Comparison of ENCODE assay signal across 1 cellular context in the genomic region with DNA sequence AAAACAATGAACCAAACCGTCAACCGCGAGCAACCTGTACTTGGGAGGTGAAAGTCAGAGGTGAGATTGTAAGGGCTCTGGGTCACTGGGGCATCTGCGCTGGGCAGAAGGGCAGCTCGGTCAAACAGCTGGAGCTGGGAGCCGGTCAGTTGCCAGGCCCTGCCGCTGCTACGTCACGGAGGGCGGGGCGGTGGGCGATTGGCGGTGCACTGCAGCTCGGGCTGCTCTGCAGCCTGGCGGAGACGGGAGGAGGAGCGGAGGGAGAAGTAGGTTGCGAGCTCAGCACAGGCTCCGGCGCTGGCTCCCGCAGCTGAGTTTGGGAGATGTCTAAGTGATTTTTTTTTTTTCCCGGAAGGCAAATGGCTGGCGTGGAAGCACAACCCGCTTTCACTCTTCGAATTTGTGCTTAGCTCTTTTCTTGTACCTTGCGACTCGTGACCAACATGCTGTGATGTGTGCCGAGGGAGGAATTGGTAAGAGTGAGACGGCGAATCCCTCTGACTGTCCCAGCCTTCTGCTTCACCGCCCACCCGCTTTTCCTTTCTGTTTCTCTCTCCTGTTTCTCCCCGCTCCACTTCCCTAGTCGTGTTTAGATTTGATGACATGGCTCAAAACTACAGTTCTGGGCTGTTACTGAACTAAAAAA.
TF ChIP-seq lines count a peak whose summit lies in the region.

A gene (plus strand): TSS at position 229 of the 646 bp plus-strand sequence. CDS start 27,266 bp downstream, outside the sequence.

TF ChIP-seq in HEK293, 187 proteins besides CTCF, POLR2A, EP300 and RAD21 (continued from another document and continues in another):
- no peak for TF ChIP-seq ZNF664 (tag by site-specific recombination; IDR thresholded peaks at IDR 0.05)
- TF ChIP-seq, protein P1, sequence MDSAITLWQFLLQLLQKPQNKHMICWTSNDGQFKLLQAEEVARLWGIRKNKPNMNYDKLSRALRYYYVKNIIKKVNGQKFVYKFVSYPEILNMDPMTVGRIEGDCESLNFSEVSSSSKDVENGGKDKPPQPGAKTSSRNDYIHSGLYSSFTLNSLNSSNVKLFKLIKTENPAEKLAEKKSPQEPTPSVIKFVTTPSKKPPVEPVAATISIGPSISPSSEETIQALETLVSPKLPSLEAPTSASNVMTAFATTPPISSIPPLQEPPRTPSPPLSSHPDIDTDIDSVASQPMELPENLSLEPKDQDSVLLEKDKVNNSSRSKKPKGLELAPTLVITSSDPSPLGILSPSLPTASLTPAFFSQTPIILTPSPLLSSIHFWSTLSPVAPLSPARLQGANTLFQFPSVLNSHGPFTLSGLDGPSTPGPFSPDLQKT (IDR thresholded peaks at IDR 0.05; ENCODE audit: borderline replicate concordance, low read depth, low read length) = no peak
- no peak for TF ChIP-seq ZNF433 (tag by site-specific recombination; IDR thresholded peaks at IDR 0.05; ENCODE audit: low read depth)
- TF ChIP-seq ZNF16 (tag by site-specific recombination; IDR thresholded peaks at IDR 0.05; ENCODE audit: low read depth) = no peak
- no peak for TF ChIP-seq ZNF585B (tag by site-specific recombination; IDR thresholded peaks at IDR 0.05)
- TF ChIP-seq, protein P2, sequence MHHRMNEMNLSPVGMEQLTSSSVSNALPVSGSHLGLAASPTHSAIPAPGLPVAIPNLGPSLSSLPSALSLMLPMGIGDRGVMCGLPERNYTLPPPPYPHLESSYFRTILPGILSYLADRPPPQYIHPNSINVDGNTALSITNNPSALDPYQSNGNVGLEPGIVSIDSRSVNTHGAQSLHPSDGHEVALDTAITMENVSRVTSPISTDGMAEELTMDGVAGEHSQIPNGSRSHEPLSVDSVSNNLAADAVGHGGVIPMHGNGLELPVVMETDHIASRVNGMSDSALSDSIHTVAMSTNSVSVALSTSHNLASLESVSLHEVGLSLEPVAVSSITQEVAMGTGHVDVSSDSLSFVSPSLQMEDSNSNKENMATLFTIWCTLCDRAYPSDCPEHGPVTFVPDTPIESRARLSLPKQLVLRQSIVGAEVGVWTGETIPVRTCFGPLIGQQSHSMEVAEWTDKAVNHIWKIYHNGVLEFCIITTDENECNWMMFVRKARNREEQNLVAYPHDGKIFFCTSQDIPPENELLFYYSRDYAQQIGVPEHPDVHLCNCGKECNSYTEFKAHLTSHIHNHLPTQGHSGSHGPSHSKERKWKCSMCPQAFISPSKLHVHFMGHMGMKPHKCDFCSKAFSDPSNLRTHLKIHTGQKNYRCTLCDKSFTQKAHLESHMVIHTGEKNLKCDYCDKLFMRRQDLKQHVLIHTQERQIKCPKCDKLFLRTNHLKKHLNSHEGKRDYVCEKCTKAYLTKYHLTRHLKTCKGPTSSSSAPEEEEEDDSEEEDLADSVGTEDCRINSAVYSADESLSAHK (tag by site-specific recombination; IDR thresholded peaks at IDR 0.05) = no peak
- TF ChIP-seq, protein P3, sequence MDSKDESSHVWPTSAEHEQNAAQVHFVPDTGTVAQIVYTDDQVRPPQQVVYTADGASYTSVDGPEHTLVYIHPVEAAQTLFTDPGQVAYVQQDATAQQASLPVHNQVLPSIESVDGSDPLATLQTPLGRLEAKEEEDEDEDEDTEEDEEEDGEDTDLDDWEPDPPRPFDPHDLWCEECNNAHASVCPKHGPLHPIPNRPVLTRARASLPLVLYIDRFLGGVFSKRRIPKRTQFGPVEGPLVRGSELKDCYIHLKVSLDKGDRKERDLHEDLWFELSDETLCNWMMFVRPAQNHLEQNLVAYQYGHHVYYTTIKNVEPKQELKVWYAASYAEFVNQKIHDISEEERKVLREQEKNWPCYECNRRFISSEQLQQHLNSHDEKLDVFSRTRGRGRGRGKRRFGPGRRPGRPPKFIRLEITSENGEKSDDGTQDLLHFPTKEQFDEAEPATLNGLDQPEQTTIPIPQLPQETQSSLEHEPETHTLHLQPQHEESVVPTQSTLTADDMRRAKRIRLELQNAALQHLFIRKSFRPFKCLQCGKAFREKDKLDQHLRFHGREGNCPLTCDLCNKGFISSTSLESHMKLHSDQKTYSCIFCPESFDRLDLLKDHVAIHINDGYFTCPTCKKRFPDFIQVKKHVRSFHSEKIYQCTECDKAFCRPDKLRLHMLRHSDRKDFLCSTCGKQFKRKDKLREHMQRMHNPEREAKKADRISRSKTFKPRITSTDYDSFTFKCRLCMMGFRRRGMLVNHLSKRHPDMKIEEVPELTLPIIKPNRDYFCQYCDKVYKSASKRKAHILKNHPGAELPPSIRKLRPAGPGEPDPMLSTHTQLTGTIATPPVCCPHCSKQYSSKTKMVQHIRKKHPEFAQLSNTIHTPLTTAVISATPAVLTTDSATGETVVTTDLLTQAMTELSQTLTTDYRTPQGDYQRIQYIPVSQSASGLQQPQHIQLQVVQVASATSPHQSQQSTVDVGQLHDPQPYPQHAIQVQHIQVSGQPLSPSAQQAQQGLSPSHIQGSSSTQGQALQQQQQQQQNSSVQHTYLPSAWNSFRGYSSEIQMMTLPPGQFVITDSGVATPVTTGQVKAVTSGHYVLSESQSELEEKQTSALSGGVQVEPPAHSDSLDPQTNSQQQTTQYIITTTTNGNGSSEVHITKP (tag by site-specific recombination; IDR thresholded peaks at IDR 0.05) = no peak; the same call in 1 of the 2 replicates
- 0 out of 2 replicates have a peak, but pooled peaks have one; percentile 35 for TF ChIP-seq ZNF394 (tag by site-specific recombination; IDR thresholded peaks at IDR 0.05; ENCODE audit: borderline replicate concordance)
- peak; percentile 47 for TF ChIP-seq ZFHX2 (tag by site-specific recombination; conservative IDR thresholded peaks at IDR 0.05)
- TF ChIP-seq ZNF335 (tag by site-specific recombination; conservative IDR thresholded peaks at IDR 0.05) = peak; percentile 79
- TF ChIP-seq ZNF792 (tag by site-specific recombination; IDR thresholded peaks at IDR 0.05) = no peak
- no peak for TF ChIP-seq KLF10 (tag by site-specific recombination; IDR thresholded peaks at IDR 0.05)
- 0 out of 2 replicates have a peak, but pooled peaks have one; percentile 36 for TF ChIP-seq ZNF24 (tag by site-specific recombination; IDR thresholded peaks at IDR 0.05)
- TF ChIP-seq ZNF501 (tag by site-specific recombination; IDR thresholded peaks at IDR 0.05) = no peak
- TF ChIP-seq, protein P4, sequence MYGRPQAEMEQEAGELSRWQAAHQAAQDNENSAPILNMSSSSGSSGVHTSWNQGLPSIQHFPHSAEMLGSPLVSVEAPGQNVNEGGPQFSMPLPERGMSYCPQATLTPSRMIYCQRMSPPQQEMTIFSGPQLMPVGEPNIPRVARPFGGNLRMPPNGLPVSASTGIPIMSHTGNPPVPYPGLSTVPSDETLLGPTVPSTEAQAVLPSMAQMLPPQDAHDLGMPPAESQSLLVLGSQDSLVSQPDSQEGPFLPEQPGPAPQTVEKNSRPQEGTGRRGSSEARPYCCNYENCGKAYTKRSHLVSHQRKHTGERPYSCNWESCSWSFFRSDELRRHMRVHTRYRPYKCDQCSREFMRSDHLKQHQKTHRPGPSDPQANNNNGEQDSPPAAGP (tag by site-specific recombination; IDR thresholded peaks at IDR 0.05) = 0 out of 2 replicates have a peak, but pooled peaks have one; percentile 40
- TF ChIP-seq, protein P5, sequence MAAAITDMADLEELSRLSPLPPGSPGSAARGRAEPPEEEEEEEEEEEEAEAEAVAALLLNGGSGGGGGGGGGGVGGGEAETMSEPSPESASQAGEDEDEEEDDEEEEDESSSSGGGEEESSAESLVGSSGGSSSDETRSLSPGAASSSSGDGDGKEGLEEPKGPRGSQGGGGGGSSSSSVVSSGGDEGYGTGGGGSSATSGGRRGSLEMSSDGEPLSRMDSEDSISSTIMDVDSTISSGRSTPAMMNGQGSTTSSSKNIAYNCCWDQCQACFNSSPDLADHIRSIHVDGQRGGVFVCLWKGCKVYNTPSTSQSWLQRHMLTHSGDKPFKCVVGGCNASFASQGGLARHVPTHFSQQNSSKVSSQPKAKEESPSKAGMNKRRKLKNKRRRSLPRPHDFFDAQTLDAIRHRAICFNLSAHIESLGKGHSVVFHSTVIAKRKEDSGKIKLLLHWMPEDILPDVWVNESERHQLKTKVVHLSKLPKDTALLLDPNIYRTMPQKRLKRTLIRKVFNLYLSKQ (tag by site-specific recombination; IDR thresholded peaks at IDR 0.05; ENCODE audit: borderline replicate concordance) = no peak
- no peak for TF ChIP-seq MYNN (tag by site-specific recombination; IDR thresholded peaks at IDR 0.05; ENCODE audit: borderline replicate concordance)
- no peak for TF ChIP-seq ZFP41 (tag by site-specific recombination; IDR thresholded peaks at IDR 0.05; ENCODE audit: borderline replicate concordance)
- peak; percentile 50 for TF ChIP-seq EGR2 (tag by site-specific recombination; IDR thresholded peaks at IDR 0.05; ENCODE audit: low read depth)
- TF ChIP-seq ZNF366 (tag by site-specific recombination; conservative IDR thresholded peaks at IDR 0.05) = peak; percentile 39; the same call in 1 of the 2 replicates
- TF ChIP-seq REPIN1 (tag by site-specific recombination; IDR thresholded peaks at IDR 0.05; ENCODE audit: low read depth) = no peak
- peak; percentile 98 for TF ChIP-seq ZNF341 (tag by site-specific recombination; IDR thresholded peaks at IDR 0.05; ENCODE audit: low read depth)
- TF ChIP-seq ZNF146 (tag by site-specific recombination; IDR thresholded peaks at IDR 0.05) = no peak
- no peak for TF ChIP-seq ZNF768 (tag by site-specific recombination; IDR thresholded peaks at IDR 0.05)
- TF ChIP-seq SP2 (tag by site-specific recombination; IDR thresholded peaks at IDR 0.05) = peak; percentile 60
- TF ChIP-seq ZNF558 (tag by site-specific recombination; IDR thresholded peaks at IDR 0.05) = no peak
- TF ChIP-seq ZNF677 (tag by site-specific recombination; IDR thresholded peaks at IDR 0.05) = no peak
- no peak for TF ChIP-seq ZNF830 (tag by site-specific recombination; IDR thresholded peaks at IDR 0.05; ENCODE audit: low read depth)
- TF ChIP-seq, protein P6, sequence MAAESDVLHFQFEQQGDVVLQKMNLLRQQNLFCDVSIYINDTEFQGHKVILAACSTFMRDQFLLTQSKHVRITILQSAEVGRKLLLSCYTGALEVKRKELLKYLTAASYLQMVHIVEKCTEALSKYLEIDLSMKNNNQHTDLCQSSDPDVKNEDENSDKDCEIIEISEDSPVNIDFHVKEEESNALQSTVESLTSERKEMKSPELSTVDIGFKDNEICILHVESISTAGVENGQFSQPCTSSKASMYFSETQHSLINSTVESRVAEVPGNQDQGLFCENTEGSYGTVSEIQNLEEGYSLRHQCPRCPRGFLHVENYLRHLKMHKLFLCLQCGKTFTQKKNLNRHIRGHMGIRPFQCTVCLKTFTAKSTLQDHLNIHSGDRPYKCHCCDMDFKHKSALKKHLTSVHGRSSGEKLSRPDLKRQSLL (tag by site-specific recombination; IDR thresholded peaks at IDR 0.05) = peak; percentile 90
- TF ChIP-seq, protein P7, sequence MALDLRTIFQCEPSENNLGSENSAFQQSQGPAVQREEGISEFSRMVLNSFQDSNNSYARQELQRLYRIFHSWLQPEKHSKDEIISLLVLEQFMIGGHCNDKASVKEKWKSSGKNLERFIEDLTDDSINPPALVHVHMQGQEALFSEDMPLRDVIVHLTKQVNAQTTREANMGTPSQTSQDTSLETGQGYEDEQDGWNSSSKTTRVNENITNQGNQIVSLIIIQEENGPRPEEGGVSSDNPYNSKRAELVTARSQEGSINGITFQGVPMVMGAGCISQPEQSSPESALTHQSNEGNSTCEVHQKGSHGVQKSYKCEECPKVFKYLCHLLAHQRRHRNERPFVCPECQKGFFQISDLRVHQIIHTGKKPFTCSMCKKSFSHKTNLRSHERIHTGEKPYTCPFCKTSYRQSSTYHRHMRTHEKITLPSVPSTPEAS (tag by site-specific recombination; IDR thresholded peaks at IDR 0.05) = peak; percentile 65
- TF ChIP-seq, protein P8, sequence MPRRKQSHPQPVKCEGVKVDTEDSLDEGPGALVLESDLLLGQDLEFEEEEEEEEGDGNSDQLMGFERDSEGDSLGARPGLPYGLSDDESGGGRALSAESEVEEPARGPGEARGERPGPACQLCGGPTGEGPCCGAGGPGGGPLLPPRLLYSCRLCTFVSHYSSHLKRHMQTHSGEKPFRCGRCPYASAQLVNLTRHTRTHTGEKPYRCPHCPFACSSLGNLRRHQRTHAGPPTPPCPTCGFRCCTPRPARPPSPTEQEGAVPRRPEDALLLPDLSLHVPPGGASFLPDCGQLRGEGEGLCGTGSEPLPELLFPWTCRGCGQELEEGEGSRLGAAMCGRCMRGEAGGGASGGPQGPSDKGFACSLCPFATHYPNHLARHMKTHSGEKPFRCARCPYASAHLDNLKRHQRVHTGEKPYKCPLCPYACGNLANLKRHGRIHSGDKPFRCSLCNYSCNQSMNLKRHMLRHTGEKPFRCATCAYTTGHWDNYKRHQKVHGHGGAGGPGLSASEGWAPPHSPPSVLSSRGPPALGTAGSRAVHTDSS (tag by site-specific recombination; IDR thresholded peaks at IDR 0.05) = no peak
- no peak for TF ChIP-seq ZBTB21 (tag by site-specific recombination; IDR thresholded peaks at IDR 0.05)
- no peak for TF ChIP-seq ZFP69B (tag by site-specific recombination; IDR thresholded peaks at IDR 0.05)
- TF ChIP-seq, protein P9, sequence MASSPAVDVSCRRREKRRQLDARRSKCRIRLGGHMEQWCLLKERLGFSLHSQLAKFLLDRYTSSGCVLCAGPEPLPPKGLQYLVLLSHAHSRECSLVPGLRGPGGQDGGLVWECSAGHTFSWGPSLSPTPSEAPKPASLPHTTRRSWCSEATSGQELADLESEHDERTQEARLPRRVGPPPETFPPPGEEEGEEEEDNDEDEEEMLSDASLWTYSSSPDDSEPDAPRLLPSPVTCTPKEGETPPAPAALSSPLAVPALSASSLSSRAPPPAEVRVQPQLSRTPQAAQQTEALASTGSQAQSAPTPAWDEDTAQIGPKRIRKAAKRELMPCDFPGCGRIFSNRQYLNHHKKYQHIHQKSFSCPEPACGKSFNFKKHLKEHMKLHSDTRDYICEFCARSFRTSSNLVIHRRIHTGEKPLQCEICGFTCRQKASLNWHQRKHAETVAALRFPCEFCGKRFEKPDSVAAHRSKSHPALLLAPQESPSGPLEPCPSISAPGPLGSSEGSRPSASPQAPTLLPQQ (tag by site-specific recombination; IDR thresholded peaks at IDR 0.05) = peak; percentile 48; the same call in 1 of the 2 replicates
- no peak for TF ChIP-seq ZNF112 (tag by site-specific recombination; IDR thresholded peaks at IDR 0.05)
- 0 out of 2 replicates have a peak, but pooled peaks have one; percentile 47 for TF ChIP-seq MZF1 (tag by site-specific recombination; IDR thresholded peaks at IDR 0.05; ENCODE audit: borderline replicate concordance)
- no peak for TF ChIP-seq ZNF324 (tag by site-specific recombination; IDR thresholded peaks at IDR 0.05)
- 0 out of 2 replicates have a peak, but pooled peaks have one; percentile 27 for TF ChIP-seq KLF16 (tag by site-specific recombination; IDR thresholded peaks at IDR 0.05)
- no peak for TF ChIP-seq ZNF426 (tag by site-specific recombination; IDR thresholded peaks at IDR 0.05)
- no peak for TF ChIP-seq ZNF266 (tag by site-specific recombination; IDR thresholded peaks at IDR 0.05; ENCODE audit: low read depth)
- peak; percentile 36; the same call in 1 of the 2 replicates for TF ChIP-seq KLF8 (tag by site-specific recombination; IDR thresholded peaks at IDR 0.05)
